ENCODE assay signal across 23 cellular contexts in the genomic region with DNA sequence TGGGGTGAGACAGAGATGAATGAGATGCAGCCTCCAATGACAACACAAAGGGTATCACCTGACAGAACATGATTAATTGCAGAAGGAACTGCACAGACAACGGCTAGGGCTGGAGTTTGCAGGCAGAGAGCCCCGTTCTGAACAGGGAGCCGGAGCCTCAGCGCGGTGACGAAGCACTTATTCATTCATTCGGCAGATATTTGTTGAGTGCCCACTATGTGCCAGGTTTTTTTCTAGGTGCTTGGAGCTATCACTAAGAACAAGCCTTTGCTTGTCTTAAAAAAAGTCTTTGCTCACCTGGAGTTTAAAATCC.
A peak's percentile ranks its signal among the peaks of the same experiment; 100 is the strongest.
DNase-seq lines count a peak whose midpoint lies in the region; ATAC-seq and TF ChIP-seq lines count a peak whose summit lies in the region.
"Had no signal": no experiment of that assay in that cellular context is flagged by ENCODE, and none has a peak within 500 bp of the region (broad histone marks: within the 10 kb centered on the region; RNA-seq: fewer than 3 reads in every experiment).

No MANE protein-coding gene starts in this region.

- no peak overlapping the region for H2BK15ac ChIP-seq in H9 (ENCODE audit: low read depth, low read length)

- DNase-seq in BE2C (no peak), H9 (no peak), NCI-H526 (lab: John Stamatoyannopoulos, UW) (peak; percentile 66 to 81), epithelial cell of prostate (ENCODE audit: low read depth, low spot score) (peak; percentile 73), cerebellar cortex (ENCODE audit: low spot score) (no peak), AG08395 (ENCODE audit: low spot score) (no peak)
- no peak for DNase-seq in activated T-cell treated with anti-CD3 and anti-CD28 coated beads, Interleukin-2, amount 50 U/mL, for 24 hours
- DNase-seq: activated CD4-positive, alpha-beta T cell treated with anti-CD3 and anti-CD28 coated beads for 48 hours; amniotic stem cell; CD8-positive, alpha-beta memory T cell; cerebellar nuclear complex; effector CD8-positive, alpha-beta T cell; islet precursor cell; Karpas-422; naive thymus-derived CD4-positive, alpha-beta T cell; NCI-H2029 treated with DMSO at 0.1 percent for 48 hours; NK-92 treated with Interleukin-12 subunit alpha and Interleukin-12 subunit beta, amount 100 ng/mL, for 24 hours; stimulated activated CD4-positive, alpha-beta T cell treated with anti-CD3 and anti-CD28 coated beads, Interleukin-2, amount 100 ng/mL, for 24 hours; stimulated activated naive CD8-positive, alpha-beta T cell treated with anti-CD3 and anti-CD28 coated beads, Interleukin-15, amount 100 ng/mL, for 72 hours; trophoblast cell had no signal

- H3K27ac Mint-ChIP-seq in H9 = peak overlapping the region in 2 of 3 experiments; percentile 53 to 77; a peak in 4 of 7 replicates
- H3K27ac Mint-ChIP-seq in activated T-cell treated with anti-CD3 and anti-CD28 coated beads, Interleukin-2, amount 50 U/mL, for 24 hours = no peak overlapping the region
- H3K27ac Mint-ChIP-seq: CD8-positive, alpha-beta memory T cell; memory B cell; naive thymus-derived CD4-positive, alpha-beta T cell had no signal

- H3K27me3 ChIP-seq in BE2C (no peaks in the 10 kb centered on the region), H9 (ENCODE audit: insufficient read depth, low read length) (no peaks in the 10 kb centered on the region)

- H3K56ac ChIP-seq in H9 (ENCODE audit: insufficient read length, low read depth, low read length) = no peak overlapping the region

- no peak overlapping the region for H3K18ac ChIP-seq in H9 (ENCODE audit: insufficient read length, low read depth, low read length)

- H3K36me3 Mint-ChIP-seq in H9 (ENCODE audit: insufficient read depth in 1 of 3, low read depth in 3 of 3) = no peaks in the 10 kb centered on the region
- no peaks in the 10 kb centered on the region for H3K36me3 Mint-ChIP-seq in activated T-cell treated with anti-CD3 and anti-CD28 coated beads, Interleukin-2, amount 50 U/mL, for 24 hours (ENCODE audit: low read depth)
- H3K36me3 Mint-ChIP-seq: CD8-positive, alpha-beta memory T cell; memory B cell; naive thymus-derived CD4-positive, alpha-beta T cell had no signal

- no peaks in the 10 kb centered on the region for H3K79me2 ChIP-seq in H9 (ENCODE audit: insufficient read depth, low read length)

- H3K4me1 ChIP-seq in BE2C (no peaks in the 10 kb centered on the region), H9 (ENCODE audit: insufficient read depth, low read length) (peaks cover 5% of the 10 kb centered on the region; the same call in 1 of the 2 replicates)

- H3K9ac ChIP-seq in H9 (ENCODE audit: extremely low read depth, insufficient read length, low read length) = no peak overlapping the region

- H4K91ac ChIP-seq in H9 (ENCODE audit: insufficient read length, low read depth, low read length) = no peak overlapping the region

- no peak overlapping the region for H2BK120ac ChIP-seq in H9 (ENCODE audit: low read depth, low read length, poor library complexity, severe bottlenecking)

- no peak overlapping the region for H2BK5ac ChIP-seq in H9 (ENCODE audit: insufficient read length, low read length)

- no peak overlapping the region for H3T11ph ChIP-seq in H9 (ENCODE audit: low read length)

- H3K23me2 ChIP-seq in H9 (ENCODE audit: insufficient read length, low read depth, low read length, poor library complexity, severe bottlenecking) = no peaks in the 10 kb centered on the region

- no peak overlapping the region for H2AK5ac ChIP-seq in H9 (ENCODE audit: insufficient read length, low read length)

- no peak overlapping the region for H3K4me2 ChIP-seq in H9 (ENCODE audit: insufficient read depth, insufficient read length, low read length)

- no peak overlapping the region for H3K27ac ChIP-seq in H9 (ENCODE audit: insufficient read length, low read depth, low read length)
- peak overlapping the region; percentile 21 for H3K27ac ChIP-seq in epithelial cell of prostate

- H3K9me3 ChIP-seq in BE2C (no peaks in the 10 kb centered on the region), H9 (ENCODE audit: control insufficient read depth, low read depth, low read length) (no peaks in the 10 kb centered on the region)

- WGBS in H9 (ENCODE audit: extremely low coverage, insufficient read length, low lambda C conversion rate) = no CpG with 5 or more reads among the region's 7 CpGs

- H3K9me3 Mint-ChIP-seq in H9 = no peaks in the 10 kb centered on the region
- H3K9me3 Mint-ChIP-seq in activated T-cell treated with anti-CD3 and anti-CD28 coated beads, Interleukin-2, amount 50 U/mL, for 24 hours = no peaks in the 10 kb centered on the region
- H3K9me3 Mint-ChIP-seq: CD8-positive, alpha-beta memory T cell; memory B cell; naive thymus-derived CD4-positive, alpha-beta T cell; stimulated activated naive CD8-positive, alpha-beta T cell treated with anti-CD3 and anti-CD28 coated beads, Interleukin-15, amount 100 ng/mL, for 72 hours had no signal

- peak overlapping the region in 1 of 2 experiments; percentile 28; a peak in 2 of 5 replicates for H3K4me3 Mint-ChIP-seq in H9
- no peak overlapping the region for H3K4me3 Mint-ChIP-seq in activated T-cell treated with anti-CD3 and anti-CD28 coated beads, Interleukin-2, amount 50 U/mL, for 24 hours
- H3K4me3 Mint-ChIP-seq: CD8-positive, alpha-beta memory T cell; memory B cell; naive thymus-derived CD4-positive, alpha-beta T cell; stimulated activated naive CD8-positive, alpha-beta T cell treated with anti-CD3 and anti-CD28 coated beads, Interleukin-15, amount 100 ng/mL, for 72 hours had no signal

- H4K5ac ChIP-seq in H9 (ENCODE audit: insufficient read length, low read depth, low read length) = no peak overlapping the region

- no peak overlapping the region for H2BK12ac ChIP-seq in H9 (ENCODE audit: insufficient read length, low read depth, low read length)

- no peak overlapping the region for H4K8ac ChIP-seq in H9 (replicated peaks; ENCODE audit: insufficient read length, low read depth, low read length)

- H3K79me1 ChIP-seq in H9 (ENCODE audit: insufficient read depth, low read depth, low read length, poor library complexity, severe bottlenecking) = no peaks in the 10 kb centered on the region

- no peak overlapping the region for H3K23ac ChIP-seq in H9 (ENCODE audit: insufficient read length, low read depth, low read length)

- no peak overlapping the region for H2BK20ac ChIP-seq in H9 (ENCODE audit: low read depth, low read length, poor library complexity, severe bottlenecking)

- no peak overlapping the region for H3K4ac ChIP-seq in H9 (ENCODE audit: low read depth, low read length)

- H2AFZ ChIP-seq in H9 (ENCODE audit: low read length) = no peak overlapping the region

- no peaks in the 10 kb centered on the region for H3K36me3 ChIP-seq in BE2C

- no peak for ATAC-seq in HG02885 (IDR thresholded peaks at IDR 0.05; ENCODE audit: poor library complexity, unreplicated experiment)
- ATAC-seq: HCT116; naive thymus-derived CD4-positive, alpha-beta T cell; stimulated activated naive CD8-positive, alpha-beta T cell treated with anti-CD3 and anti-CD28 coated beads, Interleukin-15, amount 100 ng/mL, for 72 hours had no signal

- no peaks in the 10 kb centered on the region for H4K20me1 ChIP-seq in H9 (ENCODE audit: control insufficient read depth, insufficient read depth, insufficient read length)

- no peak for TF ChIP-seq CTCF in BE2C (IDR thresholded peaks at IDR 0.05; ENCODE audit: low read depth, low read length)
- no peak for TF ChIP-seq CTCF in H9 (conservative IDR thresholded peaks at IDR 0.05)

- H3K4me1 Mint-ChIP-seq in H9 = peaks cover 57 to 87% of the 10 kb centered on the region in 2 experiments
- no peaks in the 10 kb centered on the region for H3K4me1 Mint-ChIP-seq in activated T-cell treated with anti-CD3 and anti-CD28 coated beads, Interleukin-2, amount 50 U/mL, for 24 hours (ENCODE audit: low read depth)

- H3K14ac ChIP-seq in H9 (ENCODE audit: insufficient read depth, low read length) = no peak overlapping the region

- H3K4me3 ChIP-seq in BE2C (ENCODE audit: low read depth, low read length) = peak overlapping the region; percentile 38

- peaks cover 2% of the 10 kb centered on the region for H3K27me3 Mint-ChIP-seq in H9 (ENCODE audit: low read depth)
- H3K27me3 Mint-ChIP-seq in activated T-cell treated with anti-CD3 and anti-CD28 coated beads, Interleukin-2, amount 50 U/mL, for 24 hours = peaks cover 43% of the 10 kb centered on the region

Comparison
In these comparisons a context has a peak if more than half of its experiments do, and no peak if none do; other contexts are left out.
1. DNase-seq: peak in NCI-H526 (2 of 2) and epithelial cell of prostate (single experiment); none in BE2C (single experiment), H9 (single experiment), cerebellar cortex (single experiment), AG08395 (single experiment) and activated T-cell treated with anti-CD3 and anti-CD28 coated beads, Interleukin-2, amount 50 U/mL, for 24 hours (single experiment).